23 cellular contexts compared by ENCODE assay signal in the genomic region with DNA sequence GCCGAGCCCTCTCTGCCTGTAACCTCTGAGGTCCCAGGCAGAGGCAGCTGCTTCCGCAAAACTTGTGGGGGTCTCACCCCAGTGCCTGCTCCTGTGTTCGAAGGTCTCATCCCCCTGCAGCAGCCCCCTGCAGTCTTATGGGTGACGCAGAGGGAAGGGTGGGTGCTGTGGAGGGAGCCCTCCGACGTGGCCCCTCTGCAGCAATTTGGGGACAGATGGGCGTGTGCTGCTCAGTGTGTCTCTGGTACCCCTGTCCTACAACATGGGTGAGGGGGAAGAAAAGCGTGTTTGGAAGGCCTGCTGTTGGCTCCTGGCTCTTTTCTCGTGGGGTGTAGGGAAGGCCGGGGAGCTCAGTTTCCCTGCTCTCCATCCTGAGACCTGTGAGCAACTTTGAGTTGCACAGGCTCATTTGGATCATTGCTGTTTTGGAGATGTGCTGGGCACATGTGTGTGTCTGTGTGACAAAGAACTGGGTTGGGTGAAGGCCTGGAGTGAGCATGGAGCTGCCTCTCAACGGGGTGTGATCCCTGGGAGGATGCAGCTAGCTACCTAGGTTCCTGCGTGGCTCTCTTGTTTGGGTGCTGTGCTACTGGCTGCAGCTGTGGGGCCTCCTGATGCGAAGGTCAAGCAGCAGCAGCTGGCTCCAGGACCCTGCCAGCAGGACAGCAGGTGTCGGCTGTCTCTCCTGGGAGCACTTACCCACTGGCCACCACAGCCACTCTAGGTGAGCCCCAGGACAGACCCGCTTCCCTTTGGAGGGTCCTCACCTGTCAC.
A peak's percentile ranks its signal among the peaks of the same experiment; 100 is the strongest.
DNase-seq lines count a peak whose midpoint lies in the region; ATAC-seq and TF ChIP-seq lines count a peak whose summit lies in the region.
"Had no signal": no experiment of that assay in that cellular context is flagged by ENCODE, and none has a peak within 500 bp of the region (broad histone marks: within the 10 kb centered on the region; RNA-seq: fewer than 3 reads in every experiment).

No MANE protein-coding gene starts in this region.

- no peak overlapping the region for H3K9ac ChIP-seq in IMR-90 (ENCODE audit: low read depth, low read length)
- no peak overlapping the region for H3K9ac ChIP-seq in colonic mucosa (ENCODE audit: low read depth in 2 of 2, low read length in 2 of 2)

- H3K9me3 ChIP-seq in IMR-90 (ENCODE audit: control insufficient read depth, insufficient read depth, low read length) (no peaks in the 10 kb centered on the region), colonic mucosa (no peaks in the 10 kb centered on the region)
- H3K9me3 ChIP-seq: HAP-1, pancreas, thoracic aorta had no signal

- no peak overlapping the region for H2BK20ac ChIP-seq in IMR-90 (ENCODE audit: low read depth, low read length)

- peak; percentile 18 for DNase-seq in COLO668 (lab: John Stamatoyannopoulos, UW; ENCODE audit: unreplicated experiment)
- DNase-seq in IMR-90: no peak
- peak; percentile 10 for DNase-seq in colonic mucosa
- peak; percentile 70 for DNase-seq in osteocyte (ENCODE audit: extremely low spot score, unreplicated experiment)
- no peak for DNase-seq in Ammon's horn (ENCODE audit: low spot score)
- DNase-seq in GM10248 (ENCODE audit: extremely low spot score): no peak
- no peak for DNase-seq in stimulated activated effector memory CD8-positive, alpha-beta T cell treated with anti-CD3 and anti-CD28 coated beads, Interleukin-12 subunit alpha, Interleukin-12 subunit beta, amount 100 ng/mL, for 72 hours (ENCODE audit: low spot score in 2 of 2)
- DNase-seq: activated CD4-positive, alpha-beta T cell treated with anti-CD3 and anti-CD28 coated beads, Interleukin-2, amount 50 U/mL, for 4 hours; activated naive CD4-positive, alpha-beta T cell treated with anti-CD3 and anti-CD28 coated beads, Interleukin-2, amount 50 U/mL, for 16 hours; activated T-cell treated with anti-CD3 and anti-CD28 coated beads, Interleukin-2, amount 50 U/mL, for 24 hours; aorta; CD8-positive, alpha-beta memory T cell; central memory CD4-positive, alpha-beta T cell; DND-41; kidney glomerular epithelial cell; NCI-H2171; OCI-M1; pancreas; SIG-M5; T-helper 1 cell had no signal

- peak overlapping the region; percentile 33; the same call in 1 of the 2 replicates for H2AK5ac ChIP-seq in IMR-90 (ENCODE audit: low read depth, low read length)

- H3K27me3 ChIP-seq in IMR-90 (ENCODE audit: control insufficient read depth, insufficient read depth, low read length): no peaks in the 10 kb centered on the region
- no peaks in the 10 kb centered on the region for H3K27me3 ChIP-seq in colonic mucosa
- H3K27me3 ChIP-seq: pancreas had no signal

- H3K4me2 ChIP-seq in IMR-90 (ENCODE audit: low read depth, low read length): no peak overlapping the region

- H4K20me1 ChIP-seq in IMR-90 (ENCODE audit: insufficient read depth, low read length): no peaks in the 10 kb centered on the region

- H2AFZ ChIP-seq in IMR-90 (replicated peaks; ENCODE audit: low read length, poor library complexity): peak overlapping the region; percentile 2

- H3K4ac ChIP-seq in IMR-90 (ENCODE audit: low read depth, low read length): 0 out of 2 replicates have a peak overlapping the region, but pooled peaks have one; percentile 7

- peaks cover 3 to 27% of the 10 kb centered on the region in 2 experiments; a peak in 3 of 4 replicates for H3K79me1 ChIP-seq in IMR-90 (ENCODE audit: low read depth in 1 of 2, low read length in 2 of 2)

- H3K56ac ChIP-seq in IMR-90 (ENCODE audit: extremely low read depth, insufficient read depth, low read length): no peak overlapping the region

- no peak overlapping the region for H3K23ac ChIP-seq in IMR-90 (ENCODE audit: low read depth, low read length)

- peak overlapping the region; percentile 52 for H4K91ac ChIP-seq in IMR-90 (ENCODE audit: insufficient read depth, low read depth, low read length)

- intact Hi-C loops in IMR-90 (cut with micrococcal nuclease): no loop called here
- intact Hi-C loops in colonic mucosa (cut with DNase I): no loop called here

- H3K36me3 Mint-ChIP-seq in osteocyte (ENCODE audit: unreplicated experiment): no peaks in the 10 kb centered on the region
- no peaks in the 10 kb centered on the region for H3K36me3 Mint-ChIP-seq in stimulated activated effector memory CD8-positive, alpha-beta T cell treated with anti-CD3 and anti-CD28 coated beads, Interleukin-12 subunit alpha, Interleukin-12 subunit beta, amount 100 ng/mL, for 72 hours
- H3K36me3 Mint-ChIP-seq: CD8-positive, alpha-beta memory T cell; stimulated activated memory B cell treated with anti-CD40 and anti-IgM and Interleukin-4, amounts not matched to agents 10 μg/mL and 1 μg/mL and 100 μg/mL, for 72 hours had no signal

- H4K5ac ChIP-seq in IMR-90 (ENCODE audit: low read depth, low read length): no peak overlapping the region

- CTCF ChIA-PET in IMR-90 (lab: Yijun Ruan, JAX): interaction anchor here (0.7 kb wide), 1 partner anchor 307 kb away, joined by 4 read pairs; no protein-coding TSS in a partner anchor
- CTCF ChIA-PET in GM10248 (lab: Yijun Ruan, JAX): interaction anchor here (1.3 to 2.2 kb wide), 4 partner anchors 8 to 42 kb away, joined by 3 to 7 read pairs (median 4); no protein-coding TSS in a partner anchor

- H2AK9ac ChIP-seq in IMR-90 (replicated peaks; ENCODE audit: low read depth, low read length, poor library complexity): no peak overlapping the region

- no peak for TF ChIP-seq POLR2A in IMR-90 (IDR thresholded peaks at IDR 0.05; ENCODE audit: low read depth, low read length)

- no peaks in the 10 kb centered on the region for H3K9me3 Mint-ChIP-seq in osteocyte (ENCODE audit: unreplicated experiment)
- H3K9me3 Mint-ChIP-seq in stimulated activated effector memory CD8-positive, alpha-beta T cell treated with anti-CD3 and anti-CD28 coated beads, Interleukin-12 subunit alpha, Interleukin-12 subunit beta, amount 100 ng/mL, for 72 hours: no peaks in the 10 kb centered on the region
- H3K9me3 Mint-ChIP-seq: activated T-cell treated with anti-CD3 and anti-CD28 coated beads, Interleukin-2, amount 50 U/mL, for 24 hours; CD8-positive, alpha-beta memory T cell; stimulated activated memory B cell treated with anti-CD40 and anti-IgM and Interleukin-4, amounts not matched to agents 10 μg/mL and 1 μg/mL and 100 μg/mL, for 72 hours had no signal

- peaks cover 14% of the 10 kb centered on the region for H3K27me3 Mint-ChIP-seq in osteocyte (ENCODE audit: unreplicated experiment)

- H4K8ac ChIP-seq in IMR-90 (ENCODE audit: low read depth in 2 of 2, low read length in 2 of 2): no peak overlapping the region

- H3K9me1 ChIP-seq in IMR-90 (ENCODE audit: insufficient read depth, low read length): peaks cover 25% of the 10 kb centered on the region

- dilution Hi-C loops in IMR-90 (cut with HindIII; ENCODE audit: low sequenced_read_pairs, unreplicated experiment): no loop called here

- no peaks in the 10 kb centered on the region for H3K36me3 ChIP-seq in IMR-90 (ENCODE audit: control insufficient read depth, insufficient read depth, low read length)
- no peaks in the 10 kb centered on the region for H3K36me3 ChIP-seq in colonic mucosa
- H3K36me3 ChIP-seq: HAP-1, pancreas, thoracic aorta had no signal

- H3K4me3 Mint-ChIP-seq in osteocyte (ENCODE audit: unreplicated experiment): no peak overlapping the region
- H3K4me3 Mint-ChIP-seq in stimulated activated effector memory CD8-positive, alpha-beta T cell treated with anti-CD3 and anti-CD28 coated beads, Interleukin-12 subunit alpha, Interleukin-12 subunit beta, amount 100 ng/mL, for 72 hours: no peak overlapping the region
- H3K4me3 Mint-ChIP-seq: activated T-cell treated with anti-CD3 and anti-CD28 coated beads, Interleukin-2, amount 50 U/mL, for 24 hours; CD8-positive, alpha-beta memory T cell; stimulated activated memory B cell treated with anti-CD40 and anti-IgM and Interleukin-4, amounts not matched to agents 10 μg/mL and 1 μg/mL and 100 μg/mL, for 72 hours had no signal

- H3K4me3 ChIP-seq in IMR-90 (ENCODE audit: insufficient read depth, low read depth, low read length) (no peak overlapping the region), colonic mucosa (no peak overlapping the region)
- H3K4me3 ChIP-seq: HAP-1, pancreas, thoracic aorta had no signal

- BruUV-seq in IMR-90 (replicated peaks; lab: Mats Ljungman, UMichigan): no TSS peak

- H3K27ac Mint-ChIP-seq in osteocyte (ENCODE audit: unreplicated experiment): no peak overlapping the region
- no peak overlapping the region for H3K27ac Mint-ChIP-seq in stimulated activated effector memory CD8-positive, alpha-beta T cell treated with anti-CD3 and anti-CD28 coated beads, Interleukin-12 subunit alpha, Interleukin-12 subunit beta, amount 100 ng/mL, for 72 hours
- H3K27ac Mint-ChIP-seq: activated T-cell treated with anti-CD3 and anti-CD28 coated beads, Interleukin-2, amount 50 U/mL, for 24 hours; CD8-positive, alpha-beta memory T cell; stimulated activated memory B cell treated with anti-CD40 and anti-IgM and Interleukin-4, amounts not matched to agents 10 μg/mL and 1 μg/mL and 100 μg/mL, for 72 hours had no signal

- H3K4me1 ChIP-seq in IMR-90 (ENCODE audit: control insufficient read depth, insufficient read depth, low read length) (peaks cover 33% of the 10 kb centered on the region), colonic mucosa (no peaks in the 10 kb centered on the region)
- H3K4me1 ChIP-seq: pancreas had no signal

- in situ Hi-C loops in IMR-90 (cut with MboI; ENCODE audit: low sequenced_read_pairs): no loop called here

- H3K27ac ChIP-seq in IMR-90 (ENCODE audit: insufficient read depth, low read length) (no peak overlapping the region), colonic mucosa (no peak overlapping the region)
- H3K27ac ChIP-seq: pancreas had no signal

- TF ChIP-seq RAD21 in IMR-90 (IDR thresholded peaks at IDR 0.05; ENCODE audit: low read length): no peak

- no peak overlapping the region for H3K18ac ChIP-seq in IMR-90 (ENCODE audit: low read depth, low read length)

- WGBS in IMR-90 (ENCODE audit: extremely low coverage in 2 of 2, insufficient read length in 1 of 2), 2 experiments: 84% methylated on average over 5 of the region's 15 CpGs; no CpG with 5 or more reads in 1 of the 2 experiments

- peak overlapping the region; percentile 35; the same call in 1 of the 3 replicates for H2BK15ac ChIP-seq in IMR-90 (ENCODE audit: low read depth, low read length)

- H2BK5ac ChIP-seq in IMR-90 (ENCODE audit: low read depth, low read length, poor library complexity, severe bottlenecking): no peak overlapping the region

- no peak overlapping the region for H2BK120ac ChIP-seq in IMR-90 (ENCODE audit: low read depth, low read length)

- peaks cover 8% of the 10 kb centered on the region for H3K4me1 Mint-ChIP-seq in osteocyte (ENCODE audit: unreplicated experiment)
- H3K4me1 Mint-ChIP-seq in stimulated activated effector memory CD8-positive, alpha-beta T cell treated with anti-CD3 and anti-CD28 coated beads, Interleukin-12 subunit alpha, Interleukin-12 subunit beta, amount 100 ng/mL, for 72 hours: no peaks in the 10 kb centered on the region
- H3K4me1 Mint-ChIP-seq: CD8-positive, alpha-beta memory T cell; stimulated activated memory B cell treated with anti-CD40 and anti-IgM and Interleukin-4, amounts not matched to agents 10 μg/mL and 1 μg/mL and 100 μg/mL, for 72 hours had no signal

- POLR2A ChIA-PET in IMR-90 (lab: Charles Lee; ENCODE audit: unreplicated experiment): no interaction called here
- POLR2A ChIA-PET in GM10248 (lab: Yijun Ruan, JAX): no interaction called here

- no peak for TF ChIP-seq CTCF in IMR-90 (conservative IDR thresholded peaks at IDR 0.05; ENCODE audit: low read depth, low read length)
- no peak for TF ChIP-seq CTCF in colonic mucosa (IDR thresholded peaks at IDR 0.05)
- no peak for TF ChIP-seq CTCF in osteocyte (IDR thresholded peaks at IDR 0.05)
- TF ChIP-seq CTCF in GM10248 (IDR thresholded peaks at IDR 0.05; ENCODE audit: control extremely low read depth, extremely low read depth, low read depth, missing control alignments): no peak

- no peak for ATAC-seq in IMR-90 (ENCODE audit: low read depth)
- no peak for ATAC-seq in stimulated activated effector memory CD8-positive, alpha-beta T cell treated with anti-CD3 and anti-CD28 coated beads, Interleukin-12 subunit alpha, Interleukin-12 subunit beta, amount 100 ng/mL, for 72 hours
- ATAC-seq: pancreas; stimulated activated memory B cell treated with anti-CD40 and anti-IgM and Interleukin-4, amounts not matched to agents 10 μg/mL and 1 μg/mL and 100 μg/mL, for 72 hours had no signal

- H3K14ac ChIP-seq in IMR-90 (replicated peaks; ENCODE audit: low read depth, low read length): no peak overlapping the region

Comparison
In these comparisons a context has a peak if more than half of its experiments do, and no peak if none do; other contexts are left out.
1. DNase-seq: peak in COLO668 (single experiment), colonic mucosa (single experiment) and osteocyte (single experiment); none in IMR-90 (single experiment), Ammon's horn (single experiment), GM10248 (single experiment) and stimulated activated effector memory CD8-positive, alpha-beta T cell treated with anti-CD3 and anti-CD28 coated beads, Interleukin-12 subunit alpha, Interleukin-12 subunit beta, amount 100 ng/mL, for 72 hours (0 of 2).